Comparison of ENCODE assay signal across 21 cellular contexts in genomic region chr12:49923878-49924610, GRCh38. TPM values are rescaled to one million over a fixed set of nuclear protein-coding genes. Genes with fewer than 3 reads are reported as not detected.
"Had no signal": no experiment of that assay in that cellular context is flagged by ENCODE, and none has a peak within 500 bp of the region (broad histone marks: within the 10 kb centered on the region; RNA-seq: fewer than 3 reads in every experiment).

No MANE protein-coding gene starts in this region.

- H3K36me3 Mint-ChIP-seq: activated naive CD4-positive, alpha-beta T cell treated with anti-CD3 and anti-CD28 coated beads, Interleukin-2, amount 50 U/mL, for 72 hours had no signal

- H3K27ac ChIP-seq: brain microvascular endothelial cell, gastrocnemius medialis, hepatocyte, thyroid gland, vagina had no signal

- H3K4me3 Mint-ChIP-seq: activated CD4-positive, alpha-beta T cell treated with anti-CD3 and anti-CD28 coated beads, Interleukin-2, amount 10 ng/mL, durations not matched to agents 7 days and 5 days; nephron had no signal

- H3K4me3 ChIP-seq: esophagus muscularis mucosa, gastrocnemius medialis, hepatocyte, stomach, thyroid gland, vagina had no signal

- H2AFZ ChIP-seq: hepatocyte had no signal

- H3K4me1 Mint-ChIP-seq: activated CD4-positive, alpha-beta T cell treated with anti-CD3 and anti-CD28 coated beads, Interleukin-2, amount 10 ng/mL, durations not matched to agents 7 days and 5 days had no signal

- H3K79me2 ChIP-seq: hepatocyte had no signal

- H3K9me3 ChIP-seq: esophagus muscularis mucosa, gastrocnemius medialis, SK-N-SH, stomach, thyroid gland, vagina had no signal

- H3K9ac ChIP-seq: SK-N-SH had no signal

- DNase-seq: activated CD4-positive, alpha-beta T cell treated with anti-CD3 and anti-CD28 coated beads, Interleukin-2, amount 10 ng/mL, durations not matched to agents 7 days and 5 days; activated T-cell treated with anti-CD3 and anti-CD28 coated beads for 4 hours; brain microvascular endothelial cell; cerebellar nuclear complex; gastrocnemius medialis; kidney glomerular epithelial cell; SK-N-SH; stomach; T-helper 1 cell; thyroid gland had no signal

- H3K4me1 ChIP-seq: gastrocnemius medialis, thyroid gland, vagina had no signal

- H3K27me3 ChIP-seq: brain microvascular endothelial cell, gastrocnemius medialis, hepatocyte, stomach, thyroid gland, vagina had no signal

- ATAC-seq: activated naive CD4-positive, alpha-beta T cell treated with anti-CD3 and anti-CD28 coated beads, Interleukin-2, amount 50 U/mL, for 72 hours; gastrocnemius medialis had no signal

- H3K9me3 Mint-ChIP-seq: activated CD4-positive, alpha-beta T cell treated with anti-CD3 and anti-CD28 coated beads, Interleukin-2, amount 10 ng/mL, durations not matched to agents 7 days and 5 days; activated naive CD4-positive, alpha-beta T cell treated with anti-CD3 and anti-CD28 coated beads, Interleukin-2, amount 50 U/mL, for 72 hours; nephron had no signal

- H3K36me3 ChIP-seq: brain microvascular endothelial cell, esophagus muscularis mucosa, gastrocnemius medialis, stomach, thyroid gland, vagina had no signal

- H3K9me2 ChIP-seq: SK-N-SH had no signal

- H3K27ac Mint-ChIP-seq: activated CD4-positive, alpha-beta T cell treated with anti-CD3 and anti-CD28 coated beads, Interleukin-2, amount 10 ng/mL, durations not matched to agents 7 days and 5 days; nephron had no signal

- H3K4me2 ChIP-seq: hepatocyte, SK-N-SH had no signal

RNA-seq across cellular contexts. Expression of gene FAIM2, which starts 20.3 kb away (rescaled TPM):
- total RNA-seq: dermis microvascular lymphatic vessel endothelial cell, lung microvascular endothelial cell had no signal

RNA-seq across cellular contexts. Expression of gene AQP2, which starts 26.5 kb away (rescaled TPM):
- total RNA-seq: activated CD4-positive, alpha-beta T cell treated with anti-CD3 and anti-CD28 coated beads, Interleukin-2, amount 10 ng/mL, durations not matched to agents 7 days and 5 days; activated CD8-positive, alpha-beta memory T cell treated with anti-CD3 and anti-CD28 coated beads for 36 hours; activated naive CD4-positive, alpha-beta T cell treated with anti-CD3 and anti-CD28 coated beads, Interleukin-2, amount 50 U/mL, for 72 hours; dermis microvascular lymphatic vessel endothelial cell; esophagus muscularis mucosa; gastrocnemius medialis; lung microvascular endothelial cell; mucosa of gallbladder; osteoblast; skeletal muscle tissue; vagina had no signal
- polyA plus RNA-seq: SK-N-SH, stomach had no signal

RNA-seq across cellular contexts. Expression of gene AQP5, which starts 37.6 kb away (rescaled TPM):
- total RNA-seq: activated CD4-positive, alpha-beta T cell treated with anti-CD3 and anti-CD28 coated beads, Interleukin-2, amount 10 ng/mL, durations not matched to agents 7 days and 5 days; activated CD8-positive, alpha-beta memory T cell treated with anti-CD3 and anti-CD28 coated beads for 36 hours; activated naive CD4-positive, alpha-beta T cell treated with anti-CD3 and anti-CD28 coated beads, Interleukin-2, amount 50 U/mL, for 72 hours; gastrocnemius medialis; lung microvascular endothelial cell; osteoblast; vagina had no signal

RNA-seq across cellular contexts. Expression of gene AQP6, which starts 48.7 kb away (rescaled TPM):
- total RNA-seq: activated CD4-positive, alpha-beta T cell treated with anti-CD3 and anti-CD28 coated beads, Interleukin-2, amount 10 ng/mL, durations not matched to agents 7 days and 5 days; activated CD8-positive, alpha-beta memory T cell treated with anti-CD3 and anti-CD28 coated beads for 36 hours; activated naive CD4-positive, alpha-beta T cell treated with anti-CD3 and anti-CD28 coated beads, Interleukin-2, amount 50 U/mL, for 72 hours; dermis microvascular lymphatic vessel endothelial cell; gastrocnemius medialis; hepatocyte; lung microvascular endothelial cell; osteoblast; thyroid gland; vagina had no signal
